1 cellular context compared by ENCODE assay signal in the genomic region with DNA sequence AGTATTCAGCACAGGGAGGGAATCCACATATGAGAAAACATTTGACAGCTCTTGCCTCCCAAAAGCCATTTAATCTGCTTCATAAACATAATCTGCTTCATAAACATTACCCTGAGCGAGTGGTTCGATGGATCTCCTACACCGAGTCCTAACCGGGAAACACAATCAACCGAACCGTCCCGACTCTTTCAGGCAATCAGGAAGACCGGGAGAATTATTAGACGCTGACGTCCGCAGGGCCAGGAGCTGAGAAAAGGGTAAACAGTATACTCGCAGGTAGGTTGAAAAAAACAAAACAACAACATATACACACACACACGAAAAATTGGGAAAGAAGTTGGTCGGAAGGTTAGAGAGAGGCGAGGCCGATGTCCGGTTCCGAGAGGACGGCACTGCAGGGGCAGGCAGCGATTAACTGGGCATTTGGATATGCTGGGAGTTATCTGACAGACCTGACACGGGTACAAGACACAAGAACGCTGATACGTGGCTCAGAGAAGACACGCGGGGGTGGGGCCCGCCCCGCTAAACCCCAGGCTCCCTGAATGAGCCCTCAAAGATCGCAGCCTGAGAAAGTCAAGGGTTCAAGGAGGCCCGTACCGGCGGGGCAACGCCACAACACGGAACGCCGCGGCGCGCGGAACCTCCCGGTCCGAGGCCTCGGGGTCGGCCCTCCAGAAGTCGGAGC.
TF ChIP-seq lines count a peak whose summit lies in the region.

No MANE protein-coding gene starts in this region.

TF ChIP-seq in HepG2, 621 proteins besides CTCF, POLR2A, EP300 and RAD21 (continued from another document):
- TF ChIP-seq ZNF652 (CRISPR knock-in tag; IDR thresholded peaks at IDR 0.05; ENCODE audit: borderline replicate concordance, low read depth) (no peak), ZNF136 (CRISPR knock-in tag; IDR thresholded peaks at IDR 0.05; ENCODE audit: low read depth) (no peak), ZBTB7B (CRISPR knock-in tag; IDR thresholded peaks at IDR 0.05) (no peak), ZNF784 (CRISPR knock-in tag; IDR thresholded peaks at IDR 0.05; ENCODE audit: borderline replicate concordance) (no peak), RORA (CRISPR knock-in tag; IDR thresholded peaks at IDR 0.05) (no peak), ZKSCAN8 (CRISPR knock-in tag; IDR thresholded peaks at IDR 0.05; ENCODE audit: borderline replicate concordance) (no peak), TIGD3 (CRISPR knock-in tag; IDR thresholded peaks at IDR 0.05; ENCODE audit: borderline replicate concordance) (no peak), THAP8 (CRISPR knock-in tag; IDR thresholded peaks at IDR 0.05; ENCODE audit: borderline replicate concordance) (no peak), RARG (CRISPR knock-in tag; IDR thresholded peaks at IDR 0.05; ENCODE audit: low read depth) (no peak), ZNF501 (CRISPR knock-in tag; IDR thresholded peaks at IDR 0.05) (peak; percentile 70; the same call in 1 of the 2 replicates), SNAI1 (CRISPR knock-in tag; IDR thresholded peaks at IDR 0.05; ENCODE audit: borderline replicate concordance) (peak; percentile 90; the same call in 1 of the 2 replicates), ZNF335 (CRISPR knock-in tag; IDR thresholded peaks at IDR 0.05) (no peak), IRF2 (CRISPR knock-in tag; IDR thresholded peaks at IDR 0.05) (no peak), ZHX1 (CRISPR knock-in tag; IDR thresholded peaks at IDR 0.05; ENCODE audit: low read depth) (no peak)
- TF ChIP-seq, protein P1, sequence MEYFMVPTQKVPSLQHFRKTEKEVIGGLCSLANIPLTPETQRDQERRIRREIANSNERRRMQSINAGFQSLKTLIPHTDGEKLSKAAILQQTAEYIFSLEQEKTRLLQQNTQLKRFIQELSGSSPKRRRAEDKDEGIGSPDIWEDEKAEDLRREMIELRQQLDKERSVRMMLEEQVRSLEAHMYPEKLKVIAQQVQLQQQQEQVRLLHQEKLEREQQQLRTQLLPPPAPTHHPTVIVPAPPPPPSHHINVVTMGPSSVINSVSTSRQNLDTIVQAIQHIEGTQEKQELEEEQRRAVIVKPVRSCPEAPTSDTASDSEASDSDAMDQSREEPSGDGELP (IDR thresholded peaks at IDR 0.05; ENCODE audit: borderline replicate concordance, low read depth): no peak
